Comparison of ENCODE assay signal across 20 cellular contexts in the genomic region with DNA sequence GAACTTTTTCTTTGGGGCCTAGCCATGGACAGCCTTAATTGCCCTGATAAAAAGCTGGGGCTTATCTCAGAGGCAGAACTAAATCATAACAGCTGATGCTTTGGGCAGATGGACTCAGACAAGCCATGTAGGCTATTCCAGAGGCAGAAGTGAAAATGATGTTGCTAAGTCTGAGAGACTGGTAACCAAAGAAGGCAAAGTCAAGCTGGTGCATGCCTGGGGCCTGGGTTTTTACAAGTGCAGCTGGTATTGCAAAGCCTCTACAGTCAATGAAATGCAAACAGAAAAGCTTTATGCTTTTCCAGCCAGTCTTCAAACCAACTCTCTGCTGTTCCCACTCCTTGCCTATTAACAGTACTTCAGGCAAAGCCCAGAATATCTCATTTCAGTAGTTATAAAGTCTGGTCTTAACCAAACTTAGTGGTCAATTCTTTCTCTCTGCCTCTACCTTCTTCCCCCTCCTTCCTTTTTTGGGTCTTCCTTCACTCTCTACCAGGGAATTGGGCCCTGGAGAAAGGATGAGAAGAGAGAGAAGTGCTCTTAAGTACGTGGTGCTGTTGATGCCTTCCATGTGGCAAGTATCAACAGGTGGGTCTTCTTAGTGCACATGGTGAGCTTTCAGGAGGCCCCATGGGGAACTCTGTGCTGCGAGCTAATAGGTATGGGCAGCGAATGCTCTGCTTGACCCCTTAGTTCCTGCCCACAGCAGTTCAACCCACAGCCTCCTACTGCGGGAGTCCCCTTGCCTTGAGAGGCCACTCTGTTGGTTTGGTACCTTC. TPM values are rescaled to one million over a fixed set of nuclear protein-coding genes. Genes with fewer than 3 reads are reported as not detected.
DNase-seq lines count a peak whose midpoint lies in the region; ATAC-seq and TF ChIP-seq lines count a peak whose summit lies in the region.
"Had no signal": no experiment of that assay in that cellular context is flagged by ENCODE, and none has a peak within 500 bp of the region (broad histone marks: within the 10 kb centered on the region; RNA-seq: fewer than 3 reads in every experiment).

No MANE protein-coding gene starts in this region.

- H3K9me3 ChIP-seq in upper lobe of left lung = no peaks in the 10 kb centered on the region
- H3K9me3 ChIP-seq: tibial nerve had no signal

- TF ChIP-seq EP300 in upper lobe of left lung (IDR thresholded peaks at IDR 0.05) = no peak

- H3K27me3 ChIP-seq in upper lobe of left lung = no peaks in the 10 kb centered on the region

- peak overlapping the region in 2 of 3 donors; percentile 59 to 70 for H3K27ac Mint-ChIP-seq in IgD-negative memory B cell

- H3K4me3 ChIP-seq in upper lobe of left lung = no peak overlapping the region
- H3K4me3 ChIP-seq: PC-9, tibial nerve had no signal

- H3K9me3 Mint-ChIP-seq in IgD-negative memory B cell = peaks cover 0 to 4% (median 0%) of the 10 kb centered on the region in 3 donors

- H3K36me3 ChIP-seq in upper lobe of left lung = no peaks in the 10 kb centered on the region
- H3K36me3 ChIP-seq: tibial nerve had no signal

- DNase-seq in DMS153 (lab: John Stamatoyannopoulos, UW) = peak; percentile 30
- DNase-seq in NOMO-1 treated with DMSO at 0.1 percent for 48 hours (lab: John Stamatoyannopoulos, UW; ENCODE audit: unreplicated experiment) = peak; percentile 43
- DNase-seq in upper lobe of left lung = no peak
- no peak for DNase-seq in ACHN
- no peak for DNase-seq in NCI-H2081 treated with DMSO at 0.1 percent for 48 hours (lab: John Stamatoyannopoulos, UW)
- DNase-seq: activated CD4-positive, CD25-positive, alpha-beta regulatory T cell; activated effector memory CD4-positive, alpha-beta T cell treated with anti-CD3 and anti-CD28 coated beads, Interleukin-2, amount 50 U/mL, for 16 hours; head of caudate nucleus; midbrain; NCI-H1694 treated with DMSO at 0.1 percent for 48 hours; PC-9 had no signal

- TF ChIP-seq POLR2A in upper lobe of left lung (IDR thresholded peaks at IDR 0.05) = no peak

- H3K27me3 Mint-ChIP-seq in IgD-negative memory B cell = peaks cover 81% of the 10 kb centered on the region

- H3K27ac ChIP-seq in upper lobe of left lung = no peak overlapping the region
- H3K27ac ChIP-seq: epithelial cell of prostate, KMS-11, PC-9, tibial nerve had no signal

- H3K4me1 Mint-ChIP-seq in IgD-negative memory B cell = peaks cover 12 to 22% (median 12%) of the 10 kb centered on the region in 3 donors

- H3K36me3 Mint-ChIP-seq in IgD-negative memory B cell = no peaks in the 10 kb centered on the region

- TF ChIP-seq CTCF in upper lobe of left lung (IDR thresholded peaks at IDR 0.05) = peak in 1 of 6 experiments; percentile 5

- in situ Hi-C loops in ACHN (cut with HindIII; ENCODE audit: low pct_ligation_motif_present, low pct_unique_long_range_greater_than_20kb, low sequenced_read_pairs) = no loop called here

- no peak overlapping the region for H3K4me3 Mint-ChIP-seq in IgD-negative memory B cell

- H3K4me1 ChIP-seq in upper lobe of left lung = peaks cover 6 to 18% (median 15%) of the 10 kb centered on the region in 4 donors

- ATAC-seq in GM19351 (IDR thresholded peaks at IDR 0.05; ENCODE audit: unreplicated experiment) (peak; percentile 38), GM18861 (IDR thresholded peaks at IDR 0.05; ENCODE audit: unreplicated experiment) (no peak), upper lobe of left lung (ENCODE audit: low FRiP score in 2 of 2) (no peak)

- 90 to 96% methylated on average over 3 to 4 of the region's 4 CpGs for WGBS in upper lobe of left lung, 2 donors

RNA-seq across cellular contexts. Expression of a gene that starts 39.2 kb away (rescaled TPM):
- not detected for polyA plus RNA-seq in IgD-negative memory B cell
- total RNA-seq in upper lobe of left lung = under 1 TPM in 2 of 6 donors, not detected in 4; 0.33 to 0.67 TPM
- total RNA-seq: astrocyte, H1, PC-9 had no signal
- polyA plus RNA-seq: H1, keratinocyte had no signal

RNA-seq across cellular contexts. Expression of a gene that starts 49.2 kb away (rescaled TPM):
- polyA plus RNA-seq in IgD-negative memory B cell = not detected
- total RNA-seq in upper lobe of left lung = 1 to 10 TPM in 4 of 6 donors, not detected in 2; 2.3 to 6.1 (median 3.4) TPM
- total RNA-seq: astrocyte, H1, PC-9 had no signal
- polyA plus RNA-seq: H1, keratinocyte had no signal

Comparison
In these comparisons a context has a peak if more than half of its experiments do, and no peak if none do; other contexts are left out.
1. DNase-seq: peak in DMS153 (single experiment) and NOMO-1 treated with DMSO at 0.1 percent for 48 hours (single experiment); none in upper lobe of left lung (0 of 2), ACHN (single experiment) and NCI-H2081 treated with DMSO at 0.1 percent for 48 hours (single experiment).